Comparison of ENCODE assay signal across 2 cellular contexts in the genomic region with DNA sequence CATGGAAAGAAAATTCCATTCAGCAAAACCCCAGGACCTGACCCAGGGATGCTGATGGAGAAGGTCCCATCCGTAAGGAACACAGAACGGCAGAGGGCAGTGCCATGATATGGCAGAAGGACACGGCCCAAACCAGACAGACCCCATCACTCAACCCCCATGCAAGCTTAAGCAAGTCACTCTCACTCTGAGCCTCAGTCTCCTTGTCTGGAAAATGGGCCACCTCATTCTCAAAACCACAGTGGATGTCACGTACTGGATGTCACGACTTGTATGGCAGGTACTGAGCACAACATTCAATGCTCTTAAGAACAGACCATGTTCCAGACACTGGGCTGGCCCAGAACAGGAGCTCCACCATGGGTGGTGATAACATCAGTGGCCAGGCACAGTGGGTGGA.
A peak's percentile ranks its signal among the peaks of the same experiment; 100 is the strongest.
TF ChIP-seq lines count a peak whose summit lies in the region.

No MANE protein-coding gene starts in this region.

TF ChIP-seq in HepG2, 621 proteins besides CTCF, POLR2A, EP300 and RAD21:
- TF ChIP-seq ZNF629 (CRISPR knock-in tag; conservative IDR thresholded peaks at IDR 0.05): peak; percentile 92
- TF ChIP-seq, protein P1, sequence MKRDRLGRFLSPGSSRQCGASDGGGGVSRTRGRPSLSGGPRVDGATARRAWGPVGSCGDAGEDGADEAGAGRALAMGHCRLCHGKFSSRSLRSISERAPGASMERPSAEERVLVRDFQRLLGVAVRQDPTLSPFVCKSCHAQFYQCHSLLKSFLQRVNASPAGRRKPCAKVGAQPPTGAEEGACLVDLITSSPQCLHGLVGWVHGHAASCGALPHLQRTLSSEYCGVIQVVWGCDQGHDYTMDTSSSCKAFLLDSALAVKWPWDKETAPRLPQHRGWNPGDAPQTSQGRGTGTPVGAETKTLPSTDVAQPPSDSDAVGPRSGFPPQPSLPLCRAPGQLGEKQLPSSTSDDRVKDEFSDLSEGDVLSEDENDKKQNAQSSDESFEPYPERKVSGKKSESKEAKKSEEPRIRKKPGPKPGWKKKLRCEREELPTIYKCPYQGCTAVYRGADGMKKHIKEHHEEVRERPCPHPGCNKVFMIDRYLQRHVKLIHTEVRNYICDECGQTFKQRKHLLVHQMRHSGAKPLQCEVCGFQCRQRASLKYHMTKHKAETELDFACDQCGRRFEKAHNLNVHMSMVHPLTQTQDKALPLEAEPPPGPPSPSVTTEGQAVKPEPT (CRISPR knock-in tag; IDR thresholded peaks at IDR 0.05; ENCODE audit: low read depth): no peak
TF ChIP-seq in HepG2: peak in this region for 1.

TF ChIP-seq in K562, 482 proteins besides CTCF, POLR2A, EP300 and RAD21:
- TF ChIP-seq ETV6 (IDR thresholded peaks at IDR 0.05; ENCODE audit: borderline replicate concordance in 1 of 2, low read depth in 2 of 2, low read length in 1 of 2): no peak
- no peak for TF ChIP-seq ETV6 (CRISPR knock-in tag; IDR thresholded peaks at IDR 0.05; ENCODE audit: borderline replicate concordance)
- TF ChIP-seq ZNF121 (CRISPR knock-in tag; conservative IDR thresholded peaks at IDR 0.05): no peak
- TF ChIP-seq, protein P2, sequence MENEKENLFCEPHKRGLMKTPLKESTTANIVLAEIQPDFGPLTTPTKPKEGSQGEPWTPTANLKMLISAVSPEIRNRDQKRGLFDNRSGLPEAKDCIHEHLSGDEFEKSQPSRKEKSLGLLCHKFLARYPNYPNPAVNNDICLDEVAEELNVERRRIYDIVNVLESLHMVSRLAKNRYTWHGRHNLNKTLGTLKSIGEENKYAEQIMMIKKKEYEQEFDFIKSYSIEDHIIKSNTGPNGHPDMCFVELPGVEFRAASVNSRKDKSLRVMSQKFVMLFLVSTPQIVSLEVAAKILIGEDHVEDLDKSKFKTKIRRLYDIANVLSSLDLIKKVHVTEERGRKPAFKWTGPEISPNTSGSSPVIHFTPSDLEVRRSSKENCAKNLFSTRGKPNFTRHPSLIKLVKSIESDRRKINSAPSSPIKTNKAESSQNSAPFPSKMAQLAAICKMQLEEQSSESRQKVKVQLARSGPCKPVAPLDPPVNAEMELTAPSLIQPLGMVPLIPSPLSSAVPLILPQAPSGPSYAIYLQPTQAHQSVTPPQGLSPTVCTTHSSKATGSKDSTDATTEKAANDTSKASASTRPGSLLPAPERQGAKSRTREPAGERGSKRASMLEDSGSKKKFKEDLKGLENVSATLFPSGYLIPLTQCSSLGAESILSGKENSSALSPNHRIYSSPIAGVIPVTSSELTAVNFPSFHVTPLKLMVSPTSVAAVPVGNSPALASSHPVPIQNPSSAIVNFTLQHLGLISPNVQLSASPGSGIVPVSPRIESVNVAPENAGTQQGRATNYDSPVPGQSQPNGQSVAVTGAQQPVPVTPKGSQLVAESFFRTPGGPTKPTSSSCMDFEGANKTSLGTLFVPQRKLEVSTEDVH (IDR thresholded peaks at IDR 0.05; ENCODE audit: low read depth, partially characterized antibody): no peak
- TF ChIP-seq, protein P3, sequence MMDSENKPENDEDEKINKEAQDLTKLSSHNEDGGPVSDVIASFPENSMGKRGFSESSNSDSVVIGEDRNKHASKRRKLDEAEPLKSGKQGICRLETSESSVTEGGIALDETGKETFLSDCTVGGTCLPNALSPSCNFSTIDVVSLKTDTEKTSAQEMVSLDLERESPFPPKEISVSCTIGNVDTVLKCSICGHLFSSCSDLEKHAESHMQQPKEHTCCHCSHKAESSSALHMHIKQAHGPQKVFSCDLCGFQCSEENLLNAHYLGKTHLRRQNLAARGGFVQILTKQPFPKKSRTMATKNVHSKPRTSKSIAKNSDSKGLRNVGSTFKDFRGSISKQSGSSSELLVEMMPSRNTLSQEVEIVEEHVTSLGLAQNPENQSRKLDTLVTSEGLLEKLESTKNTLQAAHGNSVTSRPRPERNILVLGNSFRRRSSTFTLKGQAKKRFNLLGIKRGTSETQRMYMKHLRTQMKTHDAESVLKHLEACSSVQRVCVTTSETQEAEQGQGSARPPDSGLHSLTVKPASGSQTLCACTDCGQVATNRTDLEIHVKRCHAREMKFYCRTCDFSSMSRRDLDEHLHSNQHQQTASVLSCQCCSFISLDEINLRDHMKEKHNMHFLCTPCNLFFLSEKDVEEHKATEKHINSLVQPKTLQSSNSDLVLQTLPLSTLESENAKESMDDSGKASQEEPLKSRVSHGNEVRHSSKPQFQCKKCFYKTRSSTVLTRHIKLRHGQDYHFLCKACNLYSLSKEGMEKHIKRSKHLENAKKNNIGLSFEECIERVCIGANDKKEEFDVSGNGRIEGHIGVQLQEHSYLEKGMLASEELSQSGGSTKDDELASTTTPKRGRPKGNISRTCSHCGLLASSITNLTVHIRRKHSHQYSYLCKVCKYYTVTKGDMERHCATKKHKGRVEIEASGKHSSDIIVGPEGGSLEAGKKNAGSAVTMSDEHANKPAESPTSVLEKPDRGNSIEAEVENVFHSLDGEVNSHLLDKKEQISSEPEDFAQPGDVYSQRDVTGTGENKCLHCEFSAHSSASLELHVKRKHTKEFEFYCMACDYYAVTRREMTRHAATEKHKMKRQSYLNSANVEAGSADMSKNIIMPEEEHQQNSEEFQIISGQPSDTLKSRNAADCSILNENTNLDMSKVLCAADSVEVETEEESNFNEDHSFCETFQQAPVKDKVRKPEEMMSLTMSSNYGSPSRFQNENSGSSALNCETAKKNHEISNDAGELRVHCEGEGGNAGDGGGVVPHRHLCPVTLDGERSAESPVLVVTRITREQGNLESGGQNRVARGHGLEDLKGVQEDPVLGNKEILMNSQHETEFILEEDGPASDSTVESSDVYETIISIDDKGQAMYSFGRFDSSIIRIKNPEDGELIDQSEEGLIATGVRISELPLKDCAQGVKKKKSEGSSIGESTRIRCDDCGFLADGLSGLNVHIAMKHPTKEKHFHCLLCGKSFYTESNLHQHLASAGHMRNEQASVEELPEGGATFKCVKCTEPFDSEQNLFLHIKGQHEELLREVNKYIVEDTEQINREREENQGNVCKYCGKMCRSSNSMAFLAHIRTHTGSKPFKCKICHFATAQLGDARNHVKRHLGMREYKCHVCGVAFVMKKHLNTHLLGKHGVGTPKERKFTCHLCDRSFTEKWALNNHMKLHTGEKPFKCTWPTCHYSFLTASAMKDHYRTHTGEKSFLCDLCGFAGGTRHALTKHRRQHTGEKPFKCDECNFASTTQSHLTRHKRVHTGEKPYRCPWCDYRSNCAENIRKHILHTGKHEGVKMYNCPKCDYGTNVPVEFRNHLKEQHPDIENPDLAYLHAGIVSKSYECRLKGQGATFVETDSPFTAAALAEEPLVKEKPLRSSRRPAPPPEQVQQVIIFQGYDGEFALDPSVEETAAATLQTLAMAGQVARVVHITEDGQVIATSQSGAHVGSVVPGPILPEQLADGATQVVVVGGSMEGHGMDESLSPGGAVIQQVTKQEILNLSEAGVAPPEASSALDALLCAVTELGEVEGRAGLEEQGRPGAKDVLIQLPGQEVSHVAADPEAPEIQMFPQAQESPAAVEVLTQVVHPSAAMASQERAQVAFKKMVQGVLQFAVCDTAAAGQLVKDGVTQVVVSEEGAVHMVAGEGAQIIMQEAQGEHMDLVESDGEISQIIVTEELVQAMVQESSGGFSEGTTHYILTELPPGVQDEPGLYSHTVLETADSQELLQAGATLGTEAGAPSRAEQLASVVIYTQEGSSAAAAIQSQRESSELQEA (IDR thresholded peaks at IDR 0.05; ENCODE audit: low read depth): no peak
- TF ChIP-seq RBM25 (IDR thresholded peaks at IDR 0.05; ENCODE audit: low read depth, low read length, severe bottlenecking): peak; percentile 91
- TF ChIP-seq BCOR (IDR thresholded peaks at IDR 0.05): peak; percentile 60; the same call in 1 of the 2 replicates
- TF ChIP-seq ATF1 (CRISPR knock-in tag; IDR thresholded peaks at IDR 0.05): no peak
- no peak for TF ChIP-seq ATF1 (tag; IDR thresholded peaks at IDR 0.05)
- 0 out of 2 replicates have a peak, but pooled peaks have one; percentile 62 for TF ChIP-seq SMARCA5 (IDR thresholded peaks at IDR 0.05)
- no peak for TF ChIP-seq SIRT6 (IDR thresholded peaks at IDR 0.05; ENCODE audit: low read depth, low read length)
- TF ChIP-seq ZNF143 (CRISPR knock-in tag; IDR thresholded peaks at IDR 0.05): no peak
- no peak for TF ChIP-seq SREBF1 (IDR thresholded peaks at IDR 0.05; ENCODE audit: borderline replicate concordance, low read depth, low read length)
